8 cellular contexts compared by ENCODE assay signal in genomic region chr14:49584981-49585640, GRCh38. TPM values are rescaled to one million over a fixed set of nuclear protein-coding genes. Genes with fewer than 3 reads are reported as not detected.
DNase-seq lines count a peak whose midpoint lies in the region; ATAC-seq, FAIRE-seq and TF ChIP-seq lines count a peak whose summit lies in the region.
"Not testable (repeated sequence)": the region's sequence is repeated elsewhere in the genome, so short reads cannot be mapped to it uniquely, and the experiment has no call there.

No MANE protein-coding gene starts in this region.

- 4 to 8% methylated on average over 16 to 29 of the region's 32 CpGs for WGBS in endodermal cell (ENCODE audit: insufficient coverage in 1 of 2, insufficient read length in 1 of 2), 2 experiments

- not testable (repeated sequence) for H2AFZ ChIP-seq in KMS-11 (ENCODE audit: low read depth)

- H4K20me1 ChIP-seq in KMS-11 (ENCODE audit: insufficient read depth): not testable (repeated sequence)

- peak overlapping the region; percentile 98 for H3K27ac Mint-ChIP-seq in CD8-positive, alpha-beta T cell
- H3K27ac Mint-ChIP-seq in T-helper 1 cell treated with Interleukin-12 subunit alpha and Interleukin-12 subunit beta and Interleukin-4 antibody, amounts not matched to agents 30 μg/mL and 1 μg/mL, for 36 hours: peak overlapping the region; percentile 99
- peak overlapping the region; percentile 94 for H3K27ac Mint-ChIP-seq in activated naive CD4-positive, alpha-beta T cell treated with anti-CD3 and anti-CD28 coated beads, Interleukin-2, amount 50 U/mL, for 24 hours
- peak overlapping the region; percentile 100 for H3K27ac Mint-ChIP-seq in endodermal cell

- not testable (repeated sequence) for TF ChIP-seq CTCF in CD8-positive, alpha-beta T cell (IDR thresholded peaks at IDR 0.05); KMS-11 (conservative IDR thresholded peaks at IDR 0.05; ENCODE audit: low read depth, low read length); endodermal cell (conservative IDR thresholded peaks at IDR 0.05); kidney (IDR thresholded peaks at IDR 0.05; ENCODE audit: borderline replicate concordance, extremely low read depth, insufficient read depth); neutrophil (IDR thresholded peaks at IDR 0.05)

- intact Hi-C loops in CD8-positive, alpha-beta T cell (cut with DNase I, micrococcal nuclease): loop anchor here (2.0 to 10.0 kb wide), 6 partner anchors 104 to 730 kb away; partner anchors contain the start of genes DMAC2L (in 2 of the 2), L2HGDH (in 2 of the 2), SOS2 (in 2 of the 2) and KLHDC1 (in 1 of the 2)
- intact Hi-C loops in kidney (cut with DNase I): not testable (repeated sequence)

- CTCF ChIA-PET in CD8-positive, alpha-beta T cell (lab: Charles Lee): interaction anchor here (1.3 kb wide), 1 partner anchor 10 kb away, joined by 3 read pairs; no protein-coding TSS in a partner anchor

- peaks cover 22% of the 10 kb centered on the region for H3K36me3 ChIP-seq in CD8-positive, alpha-beta T cell (ENCODE audit: insufficient read depth, low read length)
- not testable (repeated sequence) for H3K36me3 ChIP-seq in KMS-11 (ENCODE audit: insufficient read depth)
- peaks cover 32% of the 10 kb centered on the region for H3K36me3 ChIP-seq in endodermal cell (ENCODE audit: control insufficient read depth, insufficient read depth, low read length)
- H3K36me3 ChIP-seq in kidney (ENCODE audit: control insufficient read depth in 1 of 2, insufficient read depth in 2 of 2, low read length in 2 of 2): peaks cover 2 to 12% of the 10 kb centered on the region in 2 donors
- peaks cover 18% of the 10 kb centered on the region for H3K36me3 ChIP-seq in neutrophil
- peaks cover 8 to 14% of the 10 kb centered on the region in 2 donors for H3K36me3 ChIP-seq in stomach smooth muscle (ENCODE audit: control insufficient read depth in 2 of 2, insufficient read depth in 2 of 2, low read length in 2 of 2)

- peaks cover 53% of the 10 kb centered on the region for H3K36me3 Mint-ChIP-seq in CD8-positive, alpha-beta T cell
- peaks cover 37% of the 10 kb centered on the region for H3K36me3 Mint-ChIP-seq in T-helper 1 cell treated with Interleukin-12 subunit alpha and Interleukin-12 subunit beta and Interleukin-4 antibody, amounts not matched to agents 30 μg/mL and 1 μg/mL, for 36 hours (ENCODE audit: low read depth)
- H3K36me3 Mint-ChIP-seq in activated naive CD4-positive, alpha-beta T cell treated with anti-CD3 and anti-CD28 coated beads, Interleukin-2, amount 50 U/mL, for 24 hours: peaks cover 43% of the 10 kb centered on the region
- H3K36me3 Mint-ChIP-seq in endodermal cell (ENCODE audit: low read depth): peaks cover 46% of the 10 kb centered on the region

- peak overlapping the region; percentile 98 for H3K27ac ChIP-seq in CD8-positive, alpha-beta T cell (ENCODE audit: low read depth, low read length)
- H3K27ac ChIP-seq in KMS-11: peak overlapping the region; percentile 92
- not testable (repeated sequence) for H3K27ac ChIP-seq in endodermal cell (ENCODE audit: low read depth, low read length); kidney (ENCODE audit: low read depth in 2 of 2, low read length in 2 of 2)
- H3K27ac ChIP-seq in neutrophil: peak overlapping the region; percentile 86
- H3K27ac ChIP-seq in stomach smooth muscle (ENCODE audit: low read length): peak overlapping the region; percentile 88

- H3K9ac ChIP-seq in KMS-11: peak overlapping the region; percentile 96
- peak overlapping the region; percentile 81 for H3K9ac ChIP-seq in endodermal cell (ENCODE audit: extremely low read depth, low read length, poor library complexity, severe bottlenecking)
- peak overlapping the region; percentile 89 to 99 for H3K9ac ChIP-seq in kidney (ENCODE audit: low read length in 2 of 2)
- peak overlapping the region; percentile 93 to 98 for H3K9ac ChIP-seq in stomach smooth muscle (ENCODE audit: low read length in 2 of 2)

- not testable (repeated sequence) for H3K27me3 Mint-ChIP-seq in CD8-positive, alpha-beta T cell (ENCODE audit: low read depth); T-helper 1 cell treated with Interleukin-12 subunit alpha and Interleukin-12 subunit beta and Interleukin-4 antibody, amounts not matched to agents 30 μg/mL and 1 μg/mL, for 36 hours (ENCODE audit: low read depth); activated naive CD4-positive, alpha-beta T cell treated with anti-CD3 and anti-CD28 coated beads, Interleukin-2, amount 50 U/mL, for 24 hours; endodermal cell (ENCODE audit: insufficient read depth)

- H3K4me2 ChIP-seq in KMS-11: peak overlapping the region; percentile 37

- not testable (repeated sequence) for H3K9me3 Mint-ChIP-seq in CD8-positive, alpha-beta T cell; T-helper 1 cell treated with Interleukin-12 subunit alpha and Interleukin-12 subunit beta and Interleukin-4 antibody, amounts not matched to agents 30 μg/mL and 1 μg/mL, for 36 hours; activated naive CD4-positive, alpha-beta T cell treated with anti-CD3 and anti-CD28 coated beads, Interleukin-2, amount 50 U/mL, for 24 hours; endodermal cell

- not testable (repeated sequence) for ATAC-seq in CD8-positive, alpha-beta T cell

- H3K4me3 Mint-ChIP-seq in CD8-positive, alpha-beta T cell: peak overlapping the region; percentile 91
- H3K4me3 Mint-ChIP-seq in T-helper 1 cell treated with Interleukin-12 subunit alpha and Interleukin-12 subunit beta and Interleukin-4 antibody, amounts not matched to agents 30 μg/mL and 1 μg/mL, for 36 hours: peak overlapping the region; percentile 93
- peak overlapping the region; percentile 94 for H3K4me3 Mint-ChIP-seq in activated naive CD4-positive, alpha-beta T cell treated with anti-CD3 and anti-CD28 coated beads, Interleukin-2, amount 50 U/mL, for 24 hours
- peak overlapping the region; percentile 100 for H3K4me3 Mint-ChIP-seq in endodermal cell

- not testable (repeated sequence) for FAIRE-seq in kidney (lab: Jason Lieb, UNC)

- H3K4me3 ChIP-seq in CD8-positive, alpha-beta T cell (ENCODE audit: low read depth, low read length): peak overlapping the region; percentile 81
- not testable (repeated sequence) for H3K4me3 ChIP-seq in KMS-11 (IDR thresholded peaks at IDR 0.05; ENCODE audit: insufficient read depth, low read depth, low read length)
- peak overlapping the region; percentile 91 for H3K4me3 ChIP-seq in endodermal cell (ENCODE audit: low read length)
- H3K4me3 ChIP-seq in kidney (ENCODE audit: low read length in 2 of 2): peak overlapping the region; percentile 80 to 99
- H3K4me3 ChIP-seq in neutrophil (ENCODE audit: low read depth in 1 of 2, low read length in 1 of 2): peak overlapping the region; percentile 87 to 93
- H3K4me3 ChIP-seq in stomach smooth muscle (ENCODE audit: low read length in 2 of 2): peak overlapping the region; percentile 96 to 99

- not testable (repeated sequence) for H3K9me3 ChIP-seq in CD8-positive, alpha-beta T cell (ENCODE audit: low read length); endodermal cell (ENCODE audit: control insufficient read depth, low read length); kidney (ENCODE audit: control insufficient read depth in 1 of 2, low read length in 2 of 2); neutrophil; stomach smooth muscle (ENCODE audit: control insufficient read depth in 2 of 2, low read length in 2 of 2)

- peaks cover 42% of the 10 kb centered on the region for H3K79me2 ChIP-seq in KMS-11 (ENCODE audit: insufficient read depth, low read depth)

- not testable (repeated sequence) for H3K27me3 ChIP-seq in CD8-positive, alpha-beta T cell (ENCODE audit: insufficient read depth, low read length); KMS-11 (ENCODE audit: insufficient read depth, low read depth); endodermal cell (ENCODE audit: control insufficient read depth, insufficient read depth, low read length, poor library complexity, severe bottlenecking); neutrophil; stomach smooth muscle (ENCODE audit: control insufficient read depth in 1 of 2, insufficient read depth in 2 of 2, low read length in 2 of 2)

- POLR2A ChIA-PET in CD8-positive, alpha-beta T cell (lab: Charles Lee): interaction anchor here (0.5 to 4.4 kb wide), 9 partner anchors 13 to 417 kb away, joined by 3 to 73 read pairs (median 5); partner anchors contain the start of genes DNAAF2, KLHDC2, LRR1 and MGAT2

- not testable (repeated sequence) for DNase-seq in CD8-positive, alpha-beta T cell; endodermal cell; kidney

- peaks cover 52% of the 10 kb centered on the region for H3K4me1 Mint-ChIP-seq in CD8-positive, alpha-beta T cell (ENCODE audit: low read depth)
- H3K4me1 Mint-ChIP-seq in T-helper 1 cell treated with Interleukin-12 subunit alpha and Interleukin-12 subunit beta and Interleukin-4 antibody, amounts not matched to agents 30 μg/mL and 1 μg/mL, for 36 hours (ENCODE audit: low read depth): peaks cover 37% of the 10 kb centered on the region
- peaks cover 46% of the 10 kb centered on the region for H3K4me1 Mint-ChIP-seq in activated naive CD4-positive, alpha-beta T cell treated with anti-CD3 and anti-CD28 coated beads, Interleukin-2, amount 50 U/mL, for 24 hours
- H3K4me1 Mint-ChIP-seq in endodermal cell: peaks cover 22% of the 10 kb centered on the region

- peaks cover 35% of the 10 kb centered on the region for H3K4me1 ChIP-seq in CD8-positive, alpha-beta T cell (ENCODE audit: insufficient read depth, low read length)
- H3K4me1 ChIP-seq in KMS-11 (ENCODE audit: low read depth, poor library complexity, severe bottlenecking): peaks cover 26% of the 10 kb centered on the region
- H3K4me1 ChIP-seq in endodermal cell (ENCODE audit: control insufficient read depth, insufficient read depth, low read length); kidney (ENCODE audit: control insufficient read depth in 1 of 2, insufficient read depth in 1 of 2, low read depth in 1 of 2, low read length in 2 of 2): not testable (repeated sequence)
- H3K4me1 ChIP-seq in neutrophil (ENCODE audit: control insufficient read depth in 1 of 2, insufficient read depth in 1 of 2, low read depth in 1 of 2, low read length in 1 of 2): peaks cover 16 to 19% of the 10 kb centered on the region in 2 experiments
- H3K4me1 ChIP-seq in stomach smooth muscle (ENCODE audit: control insufficient read depth, insufficient read depth, low read length): peaks cover 16% of the 10 kb centered on the region

RNA-seq across cellular contexts. Expression of gene RPS29, which starts 1.1 kb away (rescaled TPM):
- 1,000 to 10,000 TPM; 3,843 to 3,876 TPM for total RNA-seq in CD8-positive, alpha-beta T cell
- total RNA-seq in endodermal cell (1,000 to 10,000 TPM; 1,577 to 1,586 TPM), kidney (1,054 TPM)
- polyA plus RNA-seq in endodermal cell (2013, experiment 1 of 2): 3,717 TPM
- polyA plus RNA-seq in endodermal cell (2013, experiment 2 of 2): 3,497 TPM
- polyA plus RNA-seq in kidney (ENCODE audit: insufficient read depth, low read depth, low replicate concordance): 2,862 TPM

RNA-seq across cellular contexts. Expression of gene LRR1, which starts 13.6 kb away (rescaled TPM):
- 1 to 10 TPM; 6.2 to 7.3 TPM for total RNA-seq in CD8-positive, alpha-beta T cell
- total RNA-seq in endodermal cell (10 to 100 TPM; 20.4 to 22.9 TPM), kidney (6.6 TPM)
- 22.7 TPM for polyA plus RNA-seq in endodermal cell (2013, experiment 1 of 2)
- polyA plus RNA-seq in endodermal cell (2013, experiment 2 of 2): 23.7 TPM
- polyA plus RNA-seq in kidney (ENCODE audit: insufficient read depth, low read depth, low replicate concordance): 7.7 TPM

RNA-seq across cellular contexts. Expression of gene RPL36AL, which starts 35.3 kb away (rescaled TPM):
- 100 to 1,000 TPM; 302 to 318 TPM for total RNA-seq in CD8-positive, alpha-beta T cell
- total RNA-seq in endodermal cell (100 to 1,000 TPM; 167 to 176 TPM), kidney (157 TPM)
- polyA plus RNA-seq in endodermal cell (2013, experiment 1 of 2): 168 TPM
- polyA plus RNA-seq in endodermal cell (2013, experiment 2 of 2): 166 TPM
- polyA plus RNA-seq in kidney (ENCODE audit: insufficient read depth, low read depth, low replicate concordance): 455 TPM

RNA-seq across cellular contexts. Expression of gene MGAT2, which starts 35.5 kb away (rescaled TPM):
- 10 to 100 TPM; 22.6 to 24.0 TPM for total RNA-seq in CD8-positive, alpha-beta T cell
- total RNA-seq in endodermal cell: 10 to 100 TPM; 21.4 to 23.5 TPM
- polyA plus RNA-seq in endodermal cell (2013, experiment 1 of 2): 22.3 TPM
- 22.9 TPM for polyA plus RNA-seq in endodermal cell (2013, experiment 2 of 2)
- 31.8 TPM for total RNA-seq in kidney
- 11.9 TPM for polyA plus RNA-seq in kidney (ENCODE audit: insufficient read depth, low read depth, low replicate concordance)

RNA-seq across cellular contexts. Expression of gene DNAAF2, which starts 49.9 kb away (rescaled TPM):
- total RNA-seq in CD8-positive, alpha-beta T cell: 10 to 100 TPM in 1 of 2 experiments, 1 to 10 TPM in 1; 9.3 to 11.7 TPM
- total RNA-seq in endodermal cell (10 to 100 TPM; 18.5 to 19.7 TPM), kidney (7.7 TPM)
- 19.4 TPM for polyA plus RNA-seq in endodermal cell (2013, experiment 1 of 2)
- 21.4 TPM for polyA plus RNA-seq in endodermal cell (2013, experiment 2 of 2)
- polyA plus RNA-seq in kidney (ENCODE audit: insufficient read depth, low read depth, low replicate concordance): 6.9 TPM
